Comparison of ENCODE assay signal across 1 cellular context in genomic region chr10:14571866-14572507, GRCh38.
A peak's percentile ranks its signal among the peaks of the same experiment; 100 is the strongest.
TF ChIP-seq lines count a peak whose summit lies in the region.

No MANE protein-coding gene starts in this region.

TF ChIP-seq in HepG2, 621 proteins besides CTCF, POLR2A, EP300 and RAD21 (continued from another document and continues in another):
- TF ChIP-seq, protein P1, sequence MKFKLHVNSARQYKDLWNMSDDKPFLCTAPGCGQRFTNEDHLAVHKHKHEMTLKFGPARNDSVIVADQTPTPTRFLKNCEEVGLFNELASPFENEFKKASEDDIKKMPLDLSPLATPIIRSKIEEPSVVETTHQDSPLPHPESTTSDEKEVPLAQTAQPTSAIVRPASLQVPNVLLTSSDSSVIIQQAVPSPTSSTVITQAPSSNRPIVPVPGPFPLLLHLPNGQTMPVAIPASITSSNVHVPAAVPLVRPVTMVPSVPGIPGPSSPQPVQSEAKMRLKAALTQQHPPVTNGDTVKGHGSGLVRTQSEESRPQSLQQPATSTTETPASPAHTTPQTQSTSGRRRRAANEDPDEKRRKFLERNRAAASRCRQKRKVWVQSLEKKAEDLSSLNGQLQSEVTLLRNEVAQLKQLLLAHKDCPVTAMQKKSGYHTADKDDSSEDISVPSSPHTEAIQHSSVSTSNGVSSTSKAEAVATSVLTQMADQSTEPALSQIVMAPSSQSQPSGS (CRISPR knock-in tag; IDR thresholded peaks at IDR 0.05): peak; percentile 99
- no peak for TF ChIP-seq GATA4 (IDR thresholded peaks at IDR 0.05; ENCODE audit: borderline replicate concordance, low read depth)
- TF ChIP-seq ZNF335 (CRISPR knock-in tag; IDR thresholded peaks at IDR 0.05): 0 out of 2 replicates have a peak, but pooled peaks have one; percentile 46
- TF ChIP-seq ZNF878 (CRISPR knock-in tag; IDR thresholded peaks at IDR 0.05): 0 out of 2 replicates have a peak, but pooled peaks have one; percentile 45
- TF ChIP-seq BHLHE40 (IDR thresholded peaks at IDR 0.05; ENCODE audit: low read length): peak; percentile 90
- peak in 1 of 2 experiments; percentile 75; a peak in 2 of 4 replicates for TF ChIP-seq KLF16 (CRISPR knock-in tag; IDR thresholded peaks at IDR 0.05)
- peak; percentile 89; the same call in 1 of the 2 replicates for TF ChIP-seq RXRA (CRISPR knock-in tag; IDR thresholded peaks at IDR 0.05)
- no peak for TF ChIP-seq NKX3-1 (CRISPR knock-in tag; IDR thresholded peaks at IDR 0.05)
- no peak for TF ChIP-seq MLLT10 (CRISPR knock-in tag; IDR thresholded peaks at IDR 0.05)
- no peak for TF ChIP-seq ZNF777 (CRISPR knock-in tag; IDR thresholded peaks at IDR 0.05)
- no peak for TF ChIP-seq ZFAT (CRISPR knock-in tag; conservative IDR thresholded peaks at IDR 0.05)
- TF ChIP-seq, protein P2, sequence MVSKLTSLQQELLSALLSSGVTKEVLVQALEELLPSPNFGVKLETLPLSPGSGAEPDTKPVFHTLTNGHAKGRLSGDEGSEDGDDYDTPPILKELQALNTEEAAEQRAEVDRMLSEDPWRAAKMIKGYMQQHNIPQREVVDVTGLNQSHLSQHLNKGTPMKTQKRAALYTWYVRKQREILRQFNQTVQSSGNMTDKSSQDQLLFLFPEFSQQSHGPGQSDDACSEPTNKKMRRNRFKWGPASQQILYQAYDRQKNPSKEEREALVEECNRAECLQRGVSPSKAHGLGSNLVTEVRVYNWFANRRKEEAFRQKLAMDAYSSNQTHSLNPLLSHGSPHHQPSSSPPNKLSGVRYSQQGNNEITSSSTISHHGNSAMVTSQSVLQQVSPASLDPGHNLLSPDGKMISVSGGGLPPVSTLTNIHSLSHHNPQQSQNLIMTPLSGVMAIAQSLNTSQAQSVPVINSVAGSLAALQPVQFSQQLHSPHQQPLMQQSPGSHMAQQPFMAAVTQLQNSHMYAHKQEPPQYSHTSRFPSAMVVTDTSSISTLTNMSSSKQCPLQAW (CRISPR knock-in tag; IDR thresholded peaks at IDR 0.05): peak; percentile 84
- TF ChIP-seq JDP2 (CRISPR knock-in tag; IDR thresholded peaks at IDR 0.05; ENCODE audit: borderline replicate concordance): no peak
- no peak for TF ChIP-seq ZNF296 (CRISPR knock-in tag; conservative IDR thresholded peaks at IDR 0.05)
- TF ChIP-seq CBX5 (CRISPR knock-in tag; IDR thresholded peaks at IDR 0.05; ENCODE audit: borderline replicate concordance): no peak; the same call in 1 of the 2 replicates
- TF ChIP-seq, protein P3, sequence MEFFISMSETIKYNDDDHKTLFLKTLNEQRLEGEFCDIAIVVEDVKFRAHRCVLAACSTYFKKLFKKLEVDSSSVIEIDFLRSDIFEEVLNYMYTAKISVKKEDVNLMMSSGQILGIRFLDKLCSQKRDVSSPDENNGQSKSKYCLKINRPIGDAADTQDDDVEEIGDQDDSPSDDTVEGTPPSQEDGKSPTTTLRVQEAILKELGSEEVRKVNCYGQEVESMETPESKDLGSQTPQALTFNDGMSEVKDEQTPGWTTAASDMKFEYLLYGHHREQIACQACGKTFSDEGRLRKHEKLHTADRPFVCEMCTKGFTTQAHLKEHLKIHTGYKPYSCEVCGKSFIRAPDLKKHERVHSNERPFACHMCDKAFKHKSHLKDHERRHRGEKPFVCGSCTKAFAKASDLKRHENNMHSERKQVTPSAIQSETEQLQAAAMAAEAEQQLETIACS (CRISPR knock-in tag; IDR thresholded peaks at IDR 0.05): no peak
- TF ChIP-seq PAF1 (CRISPR knock-in tag; IDR thresholded peaks at IDR 0.05): no peak
- TF ChIP-seq NFRKB (IDR thresholded peaks at IDR 0.05): no peak
- TF ChIP-seq XBP1 (CRISPR knock-in tag; IDR thresholded peaks at IDR 0.05): no peak
- no peak for TF ChIP-seq ZNF616 (CRISPR knock-in tag; IDR thresholded peaks at IDR 0.05; ENCODE audit: low read depth)
- no peak for TF ChIP-seq FOXP1 (IDR thresholded peaks at IDR 0.05)
- peak; percentile 82 for TF ChIP-seq FOXP1 (CRISPR knock-in tag; IDR thresholded peaks at IDR 0.05)
- no peak for TF ChIP-seq ZNF343 (CRISPR knock-in tag; IDR thresholded peaks at IDR 0.05)
- no peak for TF ChIP-seq ZNF329 (CRISPR knock-in tag; IDR thresholded peaks at IDR 0.05; ENCODE audit: low read depth)
- no peak for TF ChIP-seq ZNF747 (CRISPR knock-in tag; IDR thresholded peaks at IDR 0.05; ENCODE audit: borderline replicate concordance)
- no peak for TF ChIP-seq ZNF20 (CRISPR knock-in tag; IDR thresholded peaks at IDR 0.05)
- no peak for TF ChIP-seq ARID3A (IDR thresholded peaks at IDR 0.05; ENCODE audit: low read depth, low read length)
- TF ChIP-seq TBP (CRISPR knock-in tag; IDR thresholded peaks at IDR 0.05): no peak
- no peak for TF ChIP-seq ONECUT2 (CRISPR knock-in tag; IDR thresholded peaks at IDR 0.05)
- TF ChIP-seq EHMT2 (IDR thresholded peaks at IDR 0.05; ENCODE audit: borderline replicate concordance, low read depth, low read length): no peak
- TF ChIP-seq ZNF574 (CRISPR knock-in tag; IDR thresholded peaks at IDR 0.05): peak; percentile 58; the same call in 1 of the 2 replicates
- no peak for TF ChIP-seq GRHL1 (CRISPR knock-in tag; conservative IDR thresholded peaks at IDR 0.05)
- no peak for TF ChIP-seq MAFG (CRISPR knock-in tag; IDR thresholded peaks at IDR 0.05)
- TF ChIP-seq MAFK (conservative IDR thresholded peaks at IDR 0.05 in 1 of 2, IDR thresholded peaks at IDR 0.05 in 1 of 2; ENCODE audit: low read length in 2 of 2): no peak
- TF ChIP-seq SP2 (CRISPR knock-in tag; IDR thresholded peaks at IDR 0.05): no peak
- TF ChIP-seq DR1 (CRISPR knock-in tag; IDR thresholded peaks at IDR 0.05): no peak
- TF ChIP-seq ZBTB25 (CRISPR knock-in tag; IDR thresholded peaks at IDR 0.05): 0 out of 2 replicates have a peak, but pooled peaks have one; percentile 33
- TF ChIP-seq POGZ (CRISPR knock-in tag; IDR thresholded peaks at IDR 0.05): peak; percentile 72
- TF ChIP-seq, protein P4, sequence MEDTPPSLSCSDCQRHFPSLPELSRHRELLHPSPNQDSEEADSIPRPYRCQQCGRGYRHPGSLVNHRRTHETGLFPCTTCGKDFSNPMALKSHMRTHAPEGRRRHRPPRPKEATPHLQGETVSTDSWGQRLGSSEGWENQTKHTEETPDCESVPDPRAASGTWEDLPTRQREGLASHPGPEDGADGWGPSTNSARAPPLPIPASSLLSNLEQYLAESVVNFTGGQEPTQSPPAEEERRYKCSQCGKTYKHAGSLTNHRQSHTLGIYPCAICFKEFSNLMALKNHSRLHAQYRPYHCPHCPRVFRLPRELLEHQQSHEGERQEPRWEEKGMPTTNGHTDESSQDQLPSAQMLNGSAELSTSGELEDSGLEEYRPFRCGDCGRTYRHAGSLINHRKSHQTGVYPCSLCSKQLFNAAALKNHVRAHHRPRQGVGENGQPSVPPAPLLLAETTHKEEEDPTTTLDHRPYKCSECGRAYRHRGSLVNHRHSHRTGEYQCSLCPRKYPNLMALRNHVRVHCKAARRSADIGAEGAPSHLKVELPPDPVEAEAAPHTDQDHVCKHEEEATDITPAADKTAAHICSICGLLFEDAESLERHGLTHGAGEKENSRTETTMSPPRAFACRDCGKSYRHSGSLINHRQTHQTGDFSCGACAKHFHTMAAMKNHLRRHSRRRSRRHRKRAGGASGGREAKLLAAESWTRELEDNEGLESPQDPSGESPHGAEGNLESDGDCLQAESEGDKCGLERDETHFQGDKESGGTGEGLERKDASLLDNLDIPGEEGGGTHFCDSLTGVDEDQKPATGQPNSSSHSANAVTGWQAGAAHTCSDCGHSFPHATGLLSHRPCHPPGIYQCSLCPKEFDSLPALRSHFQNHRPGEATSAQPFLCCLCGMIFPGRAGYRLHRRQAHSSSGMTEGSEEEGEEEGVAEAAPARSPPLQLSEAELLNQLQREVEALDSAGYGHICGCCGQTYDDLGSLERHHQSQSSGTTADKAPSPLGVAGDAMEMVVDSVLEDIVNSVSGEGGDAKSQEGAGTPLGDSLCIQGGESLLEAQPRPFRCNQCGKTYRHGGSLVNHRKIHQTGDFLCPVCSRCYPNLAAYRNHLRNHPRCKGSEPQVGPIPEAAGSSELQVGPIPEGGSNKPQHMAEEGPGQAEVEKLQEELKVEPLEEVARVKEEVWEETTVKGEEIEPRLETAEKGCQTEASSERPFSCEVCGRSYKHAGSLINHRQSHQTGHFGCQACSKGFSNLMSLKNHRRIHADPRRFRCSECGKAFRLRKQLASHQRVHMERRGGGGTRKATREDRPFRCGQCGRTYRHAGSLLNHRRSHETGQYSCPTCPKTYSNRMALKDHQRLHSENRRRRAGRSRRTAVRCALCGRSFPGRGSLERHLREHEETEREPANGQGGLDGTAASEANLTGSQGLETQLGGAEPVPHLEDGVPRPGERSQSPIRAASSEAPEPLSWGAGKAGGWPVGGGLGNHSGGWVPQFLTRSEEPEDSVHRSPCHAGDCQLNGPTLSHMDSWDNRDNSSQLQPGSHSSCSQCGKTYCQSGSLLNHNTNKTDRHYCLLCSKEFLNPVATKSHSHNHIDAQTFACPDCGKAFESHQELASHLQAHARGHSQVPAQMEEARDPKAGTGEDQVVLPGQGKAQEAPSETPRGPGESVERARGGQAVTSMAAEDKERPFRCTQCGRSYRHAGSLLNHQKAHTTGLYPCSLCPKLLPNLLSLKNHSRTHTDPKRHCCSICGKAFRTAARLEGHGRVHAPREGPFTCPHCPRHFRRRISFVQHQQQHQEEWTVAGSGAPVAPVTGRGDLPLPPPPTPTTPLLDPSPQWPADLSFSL (CRISPR knock-in tag; IDR thresholded peaks at IDR 0.05): no peak; the same call in 1 of the 2 replicates
- no peak for TF ChIP-seq ZNF773 (CRISPR knock-in tag; IDR thresholded peaks at IDR 0.05; ENCODE audit: borderline replicate concordance)
- TF ChIP-seq CHCHD3 (CRISPR knock-in tag; IDR thresholded peaks at IDR 0.05): no peak
- TF ChIP-seq ZNF432 (CRISPR knock-in tag; IDR thresholded peaks at IDR 0.05; ENCODE audit: borderline replicate concordance): no peak
- no peak for TF ChIP-seq FIP1L1 (IDR thresholded peaks at IDR 0.05; ENCODE audit: borderline replicate concordance, insufficient read depth, low read depth, low read length)
- peak; percentile 62; the same call in 1 of the 2 replicates for TF ChIP-seq ATF1 (CRISPR knock-in tag; IDR thresholded peaks at IDR 0.05)
- TF ChIP-seq CREM (IDR thresholded peaks at IDR 0.05): peak; percentile 72; the same call in 1 of the 2 replicates
- no peak for TF ChIP-seq CREM (CRISPR knock-in tag; IDR thresholded peaks at IDR 0.05)
- no peak for TF ChIP-seq CENPX (CRISPR knock-in tag; IDR thresholded peaks at IDR 0.05)
